ENCODE assay signal across 8 cellular contexts in genomic region chr5:77907786-77908185, GRCh38.
"Had no signal": no experiment of that assay in that cellular context is flagged by ENCODE, and none has a peak within 500 bp of the region (broad histone marks: within the 10 kb centered on the region; RNA-seq: fewer than 3 reads in every experiment).

No MANE protein-coding gene starts in this region.

- FAIRE-seq: HepG2, HTR-8/SVneo had no signal

- H3K27ac ChIP-seq: HL-60, KMS-11 had no signal

- ATAC-seq: HepG2 had no signal

- DNase-seq: IMR-90, KBM-7, KG1 had no signal

- H3K4me3 Mint-ChIP-seq: IgD-negative memory B cell had no signal

- H3K4me1 Mint-ChIP-seq: IgD-negative memory B cell had no signal

- H3K27ac Mint-ChIP-seq: IgD-negative memory B cell had no signal

- H3K4me2 ChIP-seq: KMS-11 had no signal

- H3K9ac ChIP-seq: KMS-11 had no signal
